In genomic region chr11:469684-470667, GRCh38 we compare ENCODE assay signal across 8 cellular contexts. TPM values are rescaled to one million over a fixed set of nuclear protein-coding genes. Genes with fewer than 3 reads are reported as not detected.
DNase-seq lines count a peak whose midpoint lies in the region; ATAC-seq lines count a peak whose summit lies in the region.

No MANE protein-coding gene starts in this region.

- H3K27me3 ChIP-seq in HUES6 (ENCODE audit: control insufficient read depth, insufficient read depth, low read length), result no peaks in the 10 kb centered on the region

- peak; percentile 38 for DNase-seq in cerebellar cortex (ENCODE audit: low spot score)
- DNase-seq in left colon, result peak; percentile 58 to 68
- DNase-seq in stromal cell of bone marrow (ENCODE audit: low read depth), result peak; percentile 83
- DNase-seq in KBM-7, result no peak

- no peak overlapping the region for H3K9ac ChIP-seq in HUES6 (ENCODE audit: low read length)

- intact Hi-C loops in left colon (cut with DNase I, micrococcal nuclease), result no loop called here

- H3K27ac ChIP-seq in HUES6 (ENCODE audit: low read depth, low read length), result peak overlapping the region; percentile 57; the same call in 1 of the 2 replicates

- H3K9me3 ChIP-seq in HUES6 (ENCODE audit: control insufficient read depth, insufficient read depth, low read depth, low read length), result no peaks in the 10 kb centered on the region

- peaks cover 9% of the 10 kb centered on the region for H3K36me3 ChIP-seq in HUES6 (ENCODE audit: control insufficient read depth, insufficient read depth, low read length)

- ATAC-seq in left colon (peak; percentile 95), HG03565 (IDR thresholded peaks at IDR 0.05; ENCODE audit: unreplicated experiment) (no peak), GM21515 (IDR thresholded peaks at IDR 0.05; ENCODE audit: unreplicated experiment) (no peak), HG02571 (IDR thresholded peaks at IDR 0.05; ENCODE audit: unreplicated experiment) (no peak)

- in situ Hi-C loops in KBM-7 (cut with MboI; ENCODE audit: low pct_unique_long_range_greater_than_20kb, low sequenced_read_pairs), result no loop called here

- no peak overlapping the region for H3K4me3 ChIP-seq in HUES6 (ENCODE audit: low read depth, low read length)

- peaks cover 18% of the 10 kb centered on the region for H3K4me1 ChIP-seq in HUES6 (ENCODE audit: control insufficient read depth, insufficient read depth, low read length)

RNA-seq across cellular contexts. Expression of gene PTDSS2, which starts 19.9 kb away (rescaled TPM):
- 10 to 100 TPM; 23.3 to 27.4 TPM for total RNA-seq in left colon

RNA-seq across cellular contexts. Expression of gene ANO9, which starts 28.2 kb away (rescaled TPM):
- total RNA-seq in left colon, result 100 to 1,000 TPM; 141 to 180 TPM

RNA-seq across cellular contexts. Expression of gene RNH1, which starts 37.1 kb away (rescaled TPM):
- total RNA-seq in left colon, result 100 to 1,000 TPM; 104 to 124 TPM

RNA-seq across cellular contexts. Expression of gene SIGIRR, which starts 55.2 kb away (rescaled TPM):
- 100 to 1,000 TPM; 123 to 152 TPM for total RNA-seq in left colon
